ENCODE assay signal across 16 cellular contexts in genomic region chrX:153832732-153833131, GRCh38. TPM values are rescaled to one million over a fixed set of nuclear protein-coding genes. Genes with fewer than 3 reads are reported as not detected.
DNase-seq lines count a peak whose midpoint lies in the region; ATAC-seq and TF ChIP-seq lines count a peak whose summit lies in the region.
"Had no signal": no experiment of that assay in that cellular context is flagged by ENCODE, and none has a peak within 500 bp of the region (broad histone marks: within the 10 kb centered on the region; RNA-seq: fewer than 3 reads in every experiment).

No MANE protein-coding gene starts in this region.

- no peak overlapping the region for H2AFZ ChIP-seq in SK-N-SH (ENCODE audit: low read depth)
- no peak overlapping the region for H2AFZ ChIP-seq in osteoblast (ENCODE audit: low read length)
- H2AFZ ChIP-seq in trophoblast cell (ENCODE audit: insufficient read depth, low read length, poor library complexity) = no peak overlapping the region

- TF ChIP-seq CTCF in SK-N-SH (IDR thresholded peaks at IDR 0.05) (no peak), osteoblast (IDR thresholded peaks at IDR 0.05; ENCODE audit: extremely low read depth, low read depth, low read length) (no peak)

- H3K79me1 ChIP-seq in trophoblast cell (ENCODE audit: low read length) = no peaks in the 10 kb centered on the region

- CTCF ChIA-PET in SK-N-SH (lab: Yijun Ruan, JAX) = no interaction called here

- H4K8ac ChIP-seq in trophoblast cell (ENCODE audit: low read depth, low read length) = no peak overlapping the region

- no peaks in the 10 kb centered on the region for H4K20me1 ChIP-seq in SK-N-SH (ENCODE audit: insufficient read depth)
- H4K20me1 ChIP-seq in osteoblast (ENCODE audit: insufficient read depth, low read length) = no peaks in the 10 kb centered on the region

- no peak overlapping the region for H2BK120ac ChIP-seq in trophoblast cell (ENCODE audit: insufficient read depth, low read length, poor library complexity)

- no peak for TF ChIP-seq RAD21 in SK-N-SH (IDR thresholded peaks at IDR 0.05; ENCODE audit: low read length)
- TF ChIP-seq RAD21 in Ishikawa (IDR thresholded peaks at IDR 0.05; ENCODE audit: low read depth) = no peak

- no peak for TF ChIP-seq EP300 in SK-N-SH (IDR thresholded peaks at IDR 0.05; ENCODE audit: borderline replicate concordance in 1 of 2, low read depth in 1 of 2, low read length in 1 of 2)
- no peak for TF ChIP-seq EP300 in Ishikawa (IDR thresholded peaks at IDR 0.05; ENCODE audit: borderline replicate concordance)

- H3K27ac ChIP-seq in SK-N-SH (ENCODE audit: low read depth in 2 of 2, low read length in 1 of 2) (no peak overlapping the region), osteoblast (ENCODE audit: low read depth, low read length) (no peak overlapping the region), trophoblast cell (ENCODE audit: low read depth, low read length) (no peak overlapping the region)
- H3K27ac ChIP-seq: 22Rv1; BLaER1 treated with 17β-estradiol and CSF1 and Interleukin-3, amounts not matched to agents 10 nM and 100 nM; HL-60 had no signal

- no peak overlapping the region for H3K4me2 ChIP-seq in SK-N-SH
- no peak overlapping the region for H3K4me2 ChIP-seq in osteoblast (ENCODE audit: insufficient read depth, low read length)
- H3K4me2 ChIP-seq in trophoblast cell (ENCODE audit: low read length) = no peak overlapping the region
- H3K4me2 ChIP-seq: BLaER1 treated with 17β-estradiol and CSF1 and Interleukin-3, amounts not matched to agents 10 nM and 100 nM had no signal

- DNase-seq in SK-N-SH (no peak), left kidney (ENCODE audit: low read depth, low spot score) (peak; percentile 32), osteoblast (ENCODE audit: insufficient read length, low spot score, missing footprints) (peak; percentile 5), trophoblast cell (no peak)
- no peak for DNase-seq in activated CD8-positive, alpha-beta memory T cell treated with anti-CD3 and anti-CD28 coated beads, Interleukin-2, amount 50 U/mL, for 4 hours
- no peak for DNase-seq in stimulated activated CD4-positive, alpha-beta T cell treated with anti-CD3 and anti-CD28 coated beads, Interleukin-2, amount 100 ng/mL, for 24 hours
- DNase-seq: CD4-positive, CD25-positive, alpha-beta regulatory T cell; GOT3 had no signal

- H3K4me3 ChIP-seq in SK-N-SH (ENCODE audit: low read depth in 2 of 2, low read length in 1 of 2) (no peak overlapping the region), osteoblast (ENCODE audit: insufficient read depth, low read length) (no peak overlapping the region), trophoblast cell (ENCODE audit: low read depth, low read length) (no peak overlapping the region)
- H3K4me3 ChIP-seq: BLaER1 treated with 17β-estradiol and CSF1 and Interleukin-3, amounts not matched to agents 10 nM and 100 nM; GM12878; HAP-1 had no signal

- POLR2A ChIA-PET in SK-N-SH (lab: Yijun Ruan, JAX) = no interaction called here

- H3K14ac ChIP-seq in trophoblast cell (ENCODE audit: low read length) = no peak overlapping the region

- no peak overlapping the region for H2AK5ac ChIP-seq in trophoblast cell (ENCODE audit: low read length)

- H3K9me2 ChIP-seq in SK-N-SH = no peaks in the 10 kb centered on the region

- H2BK12ac ChIP-seq in trophoblast cell (ENCODE audit: low read length) = no peak overlapping the region

- no peak overlapping the region for H3K18ac ChIP-seq in trophoblast cell (ENCODE audit: low read length)

- no peaks in the 10 kb centered on the region for H3F3A ChIP-seq in SK-N-SH (replicated peaks; ENCODE audit: insufficient read depth)

- no peak overlapping the region for H2BK5ac ChIP-seq in trophoblast cell (ENCODE audit: low read depth, low read length, poor library complexity)

- peaks cover 52% of the 10 kb centered on the region for H3K27me3 ChIP-seq in SK-N-SH (ENCODE audit: insufficient read depth)
- H3K27me3 ChIP-seq in osteoblast (ENCODE audit: insufficient read depth, low read length) = peaks cover 43% of the 10 kb centered on the region
- H3K27me3 ChIP-seq in trophoblast cell (ENCODE audit: insufficient read depth, low read length) = peaks cover 21% of the 10 kb centered on the region

- WGBS in SK-N-SH (ENCODE audit: low lambda C conversion rate) = 55% methylated on average over 10 of the region's 10 CpGs
- WGBS in trophoblast cell (ENCODE audit: extremely low coverage, insufficient coverage, insufficient read length) = no CpG with 5 or more reads among the region's 10 CpGs

- ATAC-seq in SK-N-SH treated with all-trans-retinoic acid at 6 μM for 48 hours = no peak
- ATAC-seq: GM12878 had no signal

- no peak overlapping the region for H4K12ac ChIP-seq in trophoblast cell (ENCODE audit: low read depth, low read length)

- H4K91ac ChIP-seq in trophoblast cell (ENCODE audit: low read depth, low read length) = no peak overlapping the region

- H3K9ac ChIP-seq in SK-N-SH (no peak overlapping the region), trophoblast cell (ENCODE audit: low read length) (no peak overlapping the region)
- H3K9ac ChIP-seq: BLaER1 treated with 17β-estradiol and CSF1 and Interleukin-3, amounts not matched to agents 10 nM and 100 nM had no signal

- no peak overlapping the region for H3K4ac ChIP-seq in trophoblast cell (ENCODE audit: low read depth, low read length)

- no peaks in the 10 kb centered on the region for H3K36me3 ChIP-seq in SK-N-SH (replicated peaks in 1 of 2; ENCODE audit: control insufficient read depth in 1 of 2, insufficient read depth in 2 of 2, low read length in 1 of 2)
- H3K36me3 ChIP-seq in osteoblast (ENCODE audit: insufficient read depth, low read length) = no peaks in the 10 kb centered on the region
- no peaks in the 10 kb centered on the region for H3K36me3 ChIP-seq in trophoblast cell (ENCODE audit: control insufficient read depth in 1 of 2, insufficient read depth in 2 of 2, low read length in 2 of 2)
- H3K36me3 ChIP-seq: BLaER1 treated with 17β-estradiol and CSF1 and Interleukin-3, amounts not matched to agents 10 nM and 100 nM; HAP-1 had no signal

- H3K4me1 ChIP-seq in SK-N-SH (ENCODE audit: control insufficient read depth in 1 of 2, insufficient read depth in 2 of 2, low read depth in 1 of 2, low read length in 1 of 2) = peaks cover 0 to 2% of the 10 kb centered on the region in 2 experiments; a peak in 1 of 4 replicates
- H3K4me1 ChIP-seq in osteoblast (ENCODE audit: insufficient read depth, low read length) = no peaks in the 10 kb centered on the region
- peaks cover 5 to 12% of the 10 kb centered on the region in 2 experiments for H3K4me1 ChIP-seq in trophoblast cell (ENCODE audit: control insufficient read depth in 1 of 2, insufficient read depth in 2 of 2, low read length in 2 of 2)
- H3K4me1 ChIP-seq: HAP-1 had no signal

- H3K23ac ChIP-seq in trophoblast cell (ENCODE audit: low read length) = no peak overlapping the region

- H3K79me2 ChIP-seq in SK-N-SH (ENCODE audit: insufficient read depth) (no peaks in the 10 kb centered on the region), osteoblast (ENCODE audit: insufficient read depth, low read length) (no peaks in the 10 kb centered on the region), trophoblast cell (ENCODE audit: control insufficient read depth, insufficient read depth, low read length, poor library complexity) (no peaks in the 10 kb centered on the region)

- H3K9me3 ChIP-seq in SK-N-SH = no peaks in the 10 kb centered on the region
- H3K9me3 ChIP-seq in osteoblast (ENCODE audit: low read depth, low read length) = no peaks in the 10 kb centered on the region
- H3K9me3 ChIP-seq in trophoblast cell (ENCODE audit: insufficient read depth, low read depth, low read length) = no peaks in the 10 kb centered on the region
- H3K9me3 ChIP-seq: HAP-1 had no signal

TF ChIP-seq in SK-N-SH, 30 proteins besides CTCF, POLR2A, EP300 and RAD21 (continues in another document):
- TF ChIP-seq TAF1 (IDR thresholded peaks at IDR 0.05; ENCODE audit: borderline replicate concordance, low read depth, low read length) = no peak

RNA-seq across cellular contexts. Expression of gene PDZD4, which starts 2.4 kb away (rescaled TPM):
- polyA plus RNA-seq in SK-N-SH (2012; rRNA removed) = 1.9 and 2.4 TPM in 2 replicates
- polyA plus RNA-seq in SK-N-SH (2012; cell fraction: cytosol; rRNA removed) = 1.1 and 2.7 TPM in 2 replicates
- polyA plus RNA-seq in SK-N-SH (2012; cell fraction: nucleus; rRNA removed) = 8.9 and 16.9 TPM in 2 replicates
- total RNA-seq in osteoblast = under 0.01 TPM in 2 replicates
- 0.18 and 0.29 TPM in 2 replicates for polyA plus RNA-seq in trophoblast cell (2013)
- polyA plus RNA-seq: CD4-positive, CD25-positive, alpha-beta regulatory T cell had no signal

RNA-seq across cellular contexts. Expression of gene SSR4, which starts 38.3 kb away (rescaled TPM):
- 326 and 367 TPM in 2 replicates for polyA plus RNA-seq in SK-N-SH (2012; rRNA removed)
- 195 and 259 TPM in 2 replicates for polyA plus RNA-seq in SK-N-SH (2012; cell fraction: cytosol; rRNA removed)
- polyA plus RNA-seq in SK-N-SH (2012; cell fraction: nucleus; rRNA removed) = 162 and 171 TPM in 2 replicates
- total RNA-seq in osteoblast = 156 and 172 TPM in 2 replicates
- polyA plus RNA-seq in trophoblast cell (2013) = 386 and 412 TPM in 2 replicates

RNA-seq across cellular contexts. Expression of gene IDH3G, which starts 38.6 kb away (rescaled TPM):
- polyA plus RNA-seq in SK-N-SH (2012; rRNA removed) = 78.0 and 107 TPM in 2 replicates
- polyA plus RNA-seq in SK-N-SH (2012; cell fraction: cytosol; rRNA removed) = 38.1 and 53.3 TPM in 2 replicates
- 212 and 213 TPM in 2 replicates for polyA plus RNA-seq in SK-N-SH (2012; cell fraction: nucleus; rRNA removed)
- 40.2 and 42.7 TPM in 2 replicates for total RNA-seq in osteoblast
- 51.1 and 53.7 TPM in 2 replicates for polyA plus RNA-seq in trophoblast cell (2013)

RNA-seq across cellular contexts. Expression of gene SRPK3, which starts 51.9 kb away (rescaled TPM):
- 0.50 and 0.74 TPM in 2 replicates for polyA plus RNA-seq in SK-N-SH (2012; rRNA removed)
- polyA plus RNA-seq in SK-N-SH (2012; cell fraction: cytosol; rRNA removed) = 0.08 and 0.19 TPM in 2 replicates
- 0.80 and 1.5 TPM in 2 replicates for polyA plus RNA-seq in SK-N-SH (2012; cell fraction: nucleus; rRNA removed)
- total RNA-seq in osteoblast = 0.36 TPM in 1 of 2 replicates, not detected in the other
- polyA plus RNA-seq in trophoblast cell (2013) = not detected in 2 replicates
- total RNA-seq: CD4-positive, CD25-positive, alpha-beta regulatory T cell; G401; GM12878 had no signal
- polyA plus RNA-seq: CD4-positive, CD25-positive, alpha-beta regulatory T cell had no signal

RNA-seq across cellular contexts. Expression of gene L1CAM, which starts 53.2 kb away (rescaled TPM):
- polyA plus RNA-seq in SK-N-SH (2012; rRNA removed) = 1.9 and 2.0 TPM in 2 replicates
- polyA plus RNA-seq in SK-N-SH (2012; cell fraction: cytosol; rRNA removed) = 1.3 and 2.9 TPM in 2 replicates
- polyA plus RNA-seq in SK-N-SH (2012; cell fraction: nucleus; rRNA removed) = 4.1 and 4.4 TPM in 2 replicates
- total RNA-seq in osteoblast = under 0.01 TPM in 2 replicates
- polyA plus RNA-seq in trophoblast cell (2013) = 17.7 and 21.8 TPM in 2 replicates

Comparison
In these comparisons a context has a peak if more than half of its experiments do, and no peak if none do; other contexts are left out.
1. DNase-seq: peak in left kidney (single experiment) and osteoblast (single experiment); none in SK-N-SH (single experiment), activated CD8-positive, alpha-beta memory T cell treated with anti-CD3 and anti-CD28 coated beads, Interleukin-2, amount 50 U/mL, for 4 hours (single experiment), trophoblast cell (0 of 2) and stimulated activated CD4-positive, alpha-beta T cell treated with anti-CD3 and anti-CD28 coated beads, Interleukin-2, amount 100 ng/mL, for 24 hours (0 of 2).